Comparison of ENCODE assay signal across 17 cellular contexts in genomic region chrX:20427173-20427770, GRCh38.
A peak's percentile ranks its signal among the peaks of the same experiment; 100 is the strongest.
DNase-seq lines count a peak whose midpoint lies in the region; ATAC-seq and TF ChIP-seq lines count a peak whose summit lies in the region.
"Had no signal": no experiment of that assay in that cellular context is flagged by ENCODE, and none has a peak within 500 bp of the region (broad histone marks: within the 10 kb centered on the region; RNA-seq: fewer than 3 reads in every experiment).

No MANE protein-coding gene starts in this region.

- H3K36me3 ChIP-seq in GM23338 (ENCODE audit: insufficient read depth) (no peaks in the 10 kb centered on the region), mesendoderm (ENCODE audit: control insufficient read depth, insufficient read depth, low read length) (no peaks in the 10 kb centered on the region), breast epithelium (no peaks in the 10 kb centered on the region), Caco-2 (ENCODE audit: control insufficient read depth, insufficient read depth, low read length) (no peaks in the 10 kb centered on the region)

- H2BK5ac ChIP-seq in mesendoderm (ENCODE audit: low read length), result no peak overlapping the region

- H3K36me3 Mint-ChIP-seq in GM23338 (ENCODE audit: low read depth), result no peaks in the 10 kb centered on the region
- H3K36me3 Mint-ChIP-seq in type B pancreatic cell, result no peaks in the 10 kb centered on the region
- no peaks in the 10 kb centered on the region for H3K36me3 Mint-ChIP-seq in Caco-2 (ENCODE audit: insufficient read depth, unreplicated experiment)
- H3K36me3 Mint-ChIP-seq: T-cell had no signal

- no peaks in the 10 kb centered on the region for H3K4me1 ChIP-seq in GM23338 (ENCODE audit: insufficient read depth)
- H3K4me1 ChIP-seq in mesendoderm (ENCODE audit: control insufficient read depth, low read depth, low read length), result no peaks in the 10 kb centered on the region
- H3K4me1 ChIP-seq in breast epithelium, result no peaks in the 10 kb centered on the region
- H3K4me1 ChIP-seq in Caco-2, result peaks cover 8% of the 10 kb centered on the region; the same call in 1 of the 2 replicates

- H3K4me1 Mint-ChIP-seq in GM23338, result peaks cover 2% of the 10 kb centered on the region; the same call in 1 of the 3 replicates
- no peaks in the 10 kb centered on the region for H3K4me1 Mint-ChIP-seq in type B pancreatic cell (ENCODE audit: unreplicated experiment)
- no peaks in the 10 kb centered on the region for H3K4me1 Mint-ChIP-seq in Caco-2 (ENCODE audit: low read depth, unreplicated experiment)
- H3K4me1 Mint-ChIP-seq: stimulated activated naive CD8-positive, alpha-beta T cell treated with anti-CD3 and anti-CD28 coated beads, Interleukin-15, amount 100 ng/mL, for 72 hours had no signal

- H3K4me2 ChIP-seq in GM23338 (no peak overlapping the region), mesendoderm (ENCODE audit: low read length) (no peak overlapping the region)
- H3K4me2 ChIP-seq: hepatocyte had no signal

- no peak for TF ChIP-seq POLR2A in breast epithelium (IDR thresholded peaks at IDR 0.05)

- H2BK120ac ChIP-seq in mesendoderm (ENCODE audit: low read depth, low read length), result no peak overlapping the region

- no peak overlapping the region for H3K23ac ChIP-seq in mesendoderm (ENCODE audit: low read length)

- no peaks in the 10 kb centered on the region for H3F3A ChIP-seq in GM23338 (replicated peaks; ENCODE audit: low read depth)

- no peak overlapping the region for H2AK5ac ChIP-seq in mesendoderm (ENCODE audit: low read length)

- no peak overlapping the region for H3K4ac ChIP-seq in mesendoderm (ENCODE audit: low read depth, low read length)

- DNase-seq in GM23338 (ENCODE audit: low spot score) (peak; percentile 6), Kasumi-1 (lab: John Stamatoyannopoulos, UW) (peak; percentile 34 to 56), mesendoderm (peak; percentile 32), type B pancreatic cell (ENCODE audit: extremely low spot score, unreplicated experiment) (no peak), breast epithelium (ENCODE audit: low spot score in 2 of 2) (no peak), Caco-2 (no peak)
- DNase-seq in activated CD4-positive, alpha-beta T cell treated with anti-CD3 and anti-CD28 coated beads for 1 hour, result no peak
- DNase-seq: activated CD8-positive, alpha-beta memory T cell treated with anti-CD3 and anti-CD28 coated beads, Interleukin-2, amount 50 U/mL, for 4 hours; activated naive CD4-positive, alpha-beta T cell treated with anti-CD3 and anti-CD28 coated beads for 36 hours; DMS153; NCI-H2081; NCI-H524 treated with DMSO at 0.1 percent for 48 hours; stimulated activated naive CD8-positive, alpha-beta T cell treated with anti-CD3 and anti-CD28 coated beads, Interleukin-15, amount 100 ng/mL, for 72 hours; T-cell had no signal

- H3K9me2 ChIP-seq in GM23338 (ENCODE audit: insufficient read depth), result no peaks in the 10 kb centered on the region

- no peak overlapping the region for H2BK15ac ChIP-seq in mesendoderm (replicated peaks; ENCODE audit: low read depth)

- H3K27ac ChIP-seq in GM23338 (ENCODE audit: low read depth) (no peak overlapping the region), mesendoderm (ENCODE audit: low read depth, low read length) (no peak overlapping the region), breast epithelium (no peak overlapping the region)
- H3K27ac ChIP-seq: hepatocyte had no signal

- CTCF ChIA-PET in Caco-2 (lab: Charles Lee), result no interaction called here

- no peak overlapping the region for H3K18ac ChIP-seq in mesendoderm (ENCODE audit: low read length)

- ATAC-seq in GM18861 (IDR thresholded peaks at IDR 0.05; ENCODE audit: unreplicated experiment), result peak; percentile 77
- no peak for ATAC-seq in GM23338
- ATAC-seq: Panc1; stimulated activated naive CD8-positive, alpha-beta T cell treated with anti-CD3 and anti-CD28 coated beads, Interleukin-15, amount 100 ng/mL, for 72 hours; T-cell had no signal

- no peak overlapping the region for H3K9ac ChIP-seq in mesendoderm (ENCODE audit: low read length)

- H3K27me3 ChIP-seq in GM23338 (ENCODE audit: insufficient read depth) (no peaks in the 10 kb centered on the region), mesendoderm (ENCODE audit: insufficient read depth, low read length, poor library complexity) (no peaks in the 10 kb centered on the region), breast epithelium (peaks cover 0 to 32% of the 10 kb centered on the region in 2 donors), Caco-2 (replicated peaks; ENCODE audit: control insufficient read depth, insufficient read depth, low read length) (no peaks in the 10 kb centered on the region)
- H3K27me3 ChIP-seq: hepatocyte had no signal

- H3K4me3 Mint-ChIP-seq in GM23338 (no peak overlapping the region), type B pancreatic cell (no peak overlapping the region), Caco-2 (ENCODE audit: unreplicated experiment) (no peak overlapping the region)
- H3K4me3 Mint-ChIP-seq: activated naive CD4-positive, alpha-beta T cell treated with anti-CD3 and anti-CD28 coated beads for 36 hours; stimulated activated naive CD8-positive, alpha-beta T cell treated with anti-CD3 and anti-CD28 coated beads, Interleukin-15, amount 100 ng/mL, for 72 hours; T-cell had no signal

- H3K79me2 ChIP-seq in GM23338 (replicated peaks; ENCODE audit: insufficient read depth) (no peaks in the 10 kb centered on the region), mesendoderm (ENCODE audit: control insufficient read depth, insufficient read depth, low read length) (no peaks in the 10 kb centered on the region)
- H3K79me2 ChIP-seq: hepatocyte had no signal

- H2AFZ ChIP-seq in GM23338, result 0 out of 2 replicates have a peak overlapping the region, but pooled peaks have one; percentile 56
- H2AFZ ChIP-seq: hepatocyte had no signal

- H3K4me3 ChIP-seq in GM23338, result no peak overlapping the region
- H3K4me3 ChIP-seq in mesendoderm (ENCODE audit: low read length), result no peak overlapping the region
- H3K4me3 ChIP-seq in breast epithelium, result no peak overlapping the region
- no peak overlapping the region for H3K4me3 ChIP-seq in Caco-2 (ENCODE audit: low read depth, low read length)
- H3K4me3 ChIP-seq: hepatocyte had no signal

- TF ChIP-seq CTCF in GM23338 (conservative IDR thresholded peaks at IDR 0.05; ENCODE audit: low read depth in 2 of 2), result no peak
- TF ChIP-seq CTCF in type B pancreatic cell (conservative IDR thresholded peaks at IDR 0.05), result no peak
- TF ChIP-seq CTCF in breast epithelium (IDR thresholded peaks at IDR 0.05), result no peak
- no peak for TF ChIP-seq CTCF in Caco-2 (IDR thresholded peaks at IDR 0.05; ENCODE audit: insufficient read depth in 1 of 2, low read depth in 1 of 2, low read length in 1 of 2, severe bottlenecking in 1 of 2, unreplicated experiment in 1 of 2)

- H3K27ac Mint-ChIP-seq in GM23338, result no peak overlapping the region
- no peak overlapping the region for H3K27ac Mint-ChIP-seq in type B pancreatic cell
- no peak overlapping the region for H3K27ac Mint-ChIP-seq in Caco-2 (ENCODE audit: unreplicated experiment)
- H3K27ac Mint-ChIP-seq: activated naive CD4-positive, alpha-beta T cell treated with anti-CD3 and anti-CD28 coated beads for 36 hours; stimulated activated naive CD8-positive, alpha-beta T cell treated with anti-CD3 and anti-CD28 coated beads, Interleukin-15, amount 100 ng/mL, for 72 hours; T-cell had no signal

- no TSS peak for BruUV-seq in Caco-2 (replicated peaks; lab: Mats Ljungman, UMichigan)

- no peak overlapping the region for H4K5ac ChIP-seq in mesendoderm (ENCODE audit: low read length)

- no peaks in the 10 kb centered on the region for H3K79me1 ChIP-seq in mesendoderm (ENCODE audit: low read length)

- POLR2A ChIA-PET in Caco-2 (lab: Charles Lee), result no interaction called here

- H4K8ac ChIP-seq in mesendoderm (ENCODE audit: low read depth, low read length), result no peak overlapping the region

- H3K9me3 Mint-ChIP-seq in GM23338 (no peaks in the 10 kb centered on the region; the same call in 2 of the 3 replicates), type B pancreatic cell (no peaks in the 10 kb centered on the region), Caco-2 (ENCODE audit: unreplicated experiment) (no peaks in the 10 kb centered on the region)
- H3K9me3 Mint-ChIP-seq: activated naive CD4-positive, alpha-beta T cell treated with anti-CD3 and anti-CD28 coated beads for 36 hours; stimulated activated naive CD8-positive, alpha-beta T cell treated with anti-CD3 and anti-CD28 coated beads, Interleukin-15, amount 100 ng/mL, for 72 hours; T-cell had no signal

- H3K56ac ChIP-seq in mesendoderm (ENCODE audit: low read length), result no peak overlapping the region

- H3K27me3 Mint-ChIP-seq in GM23338 (ENCODE audit: insufficient read depth, low read depth, poor library complexity), result no peaks in the 10 kb centered on the region
- no peaks in the 10 kb centered on the region for H3K27me3 Mint-ChIP-seq in type B pancreatic cell
- no peaks in the 10 kb centered on the region for H3K27me3 Mint-ChIP-seq in Caco-2 (ENCODE audit: insufficient read depth, unreplicated experiment)
- H3K27me3 Mint-ChIP-seq: stimulated activated naive CD8-positive, alpha-beta T cell treated with anti-CD3 and anti-CD28 coated beads, Interleukin-15, amount 100 ng/mL, for 72 hours had no signal

- intact Hi-C loops in breast epithelium (cut with DNase I; ENCODE audit: low total_unique reads) (no loop called here), Caco-2 (cut with micrococcal nuclease; ENCODE audit: unreplicated experiment) (no loop called here)

- WGBS in mesendoderm (ENCODE audit: extremely low coverage, insufficient coverage, low lambda C conversion rate), result no CpG with 5 or more reads among the region's 3 CpGs

- H3K9me3 ChIP-seq in breast epithelium (peaks cover 0 to 6% of the 10 kb centered on the region in 2 donors), Caco-2 (no peaks in the 10 kb centered on the region)

- H4K20me1 ChIP-seq in GM23338 (replicated peaks; ENCODE audit: insufficient read depth), result no peaks in the 10 kb centered on the region

TF ChIP-seq in GM23338, 12 proteins besides CTCF, POLR2A, EP300 and RAD21 (continues in another document):
- no peak for TF ChIP-seq STAT1 (IDR thresholded peaks at IDR 0.05; ENCODE audit: unreplicated experiment)

Comparison
In these comparisons a context has a peak if more than half of its experiments do, and no peak if none do; other contexts are left out.
1. DNase-seq: peak in GM23338 (single experiment), Kasumi-1 (2 of 2) and mesendoderm (single experiment); none in type B pancreatic cell (single experiment), breast epithelium (0 of 2), Caco-2 (0 of 2) and activated CD4-positive, alpha-beta T cell treated with anti-CD3 and anti-CD28 coated beads for 1 hour (single experiment).